ENCODE assay signal across 1 cellular context in the genomic region with DNA sequence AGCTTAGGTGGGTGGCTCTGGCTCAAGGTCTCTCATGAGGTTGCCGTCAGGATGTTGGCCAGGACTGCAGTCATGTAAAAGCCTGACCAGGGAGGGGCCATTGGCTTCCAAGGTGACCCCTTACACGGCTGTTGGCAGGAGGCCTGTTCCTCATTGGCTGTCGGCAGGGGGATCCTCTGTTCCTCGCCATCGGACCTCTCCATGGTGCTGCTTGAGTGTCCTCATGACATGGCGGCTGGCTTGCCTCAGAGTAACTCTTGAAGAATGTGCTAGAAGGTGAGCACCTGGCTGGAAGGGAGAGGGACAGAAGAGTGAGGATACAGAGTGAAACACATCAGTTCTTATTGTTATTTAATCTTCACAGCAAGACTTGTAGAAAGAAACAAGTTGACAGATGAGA.
TF ChIP-seq lines count a peak whose summit lies in the region.

No MANE protein-coding gene starts in this region.

TF ChIP-seq in HEK293, 187 proteins besides CTCF, POLR2A, EP300 and RAD21 (continued from another document):
- TF ChIP-seq, protein P1, sequence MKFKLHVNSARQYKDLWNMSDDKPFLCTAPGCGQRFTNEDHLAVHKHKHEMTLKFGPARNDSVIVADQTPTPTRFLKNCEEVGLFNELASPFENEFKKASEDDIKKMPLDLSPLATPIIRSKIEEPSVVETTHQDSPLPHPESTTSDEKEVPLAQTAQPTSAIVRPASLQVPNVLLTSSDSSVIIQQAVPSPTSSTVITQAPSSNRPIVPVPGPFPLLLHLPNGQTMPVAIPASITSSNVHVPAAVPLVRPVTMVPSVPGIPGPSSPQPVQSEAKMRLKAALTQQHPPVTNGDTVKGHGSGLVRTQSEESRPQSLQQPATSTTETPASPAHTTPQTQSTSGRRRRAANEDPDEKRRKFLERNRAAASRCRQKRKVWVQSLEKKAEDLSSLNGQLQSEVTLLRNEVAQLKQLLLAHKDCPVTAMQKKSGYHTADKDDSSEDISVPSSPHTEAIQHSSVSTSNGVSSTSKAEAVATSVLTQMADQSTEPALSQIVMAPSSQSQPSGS (tag by site-specific recombination; IDR thresholded peaks at IDR 0.05; ENCODE audit: low read depth), result no peak
- TF ChIP-seq ZNF843 (tag by site-specific recombination; IDR thresholded peaks at IDR 0.05), result no peak
- TF ChIP-seq KLF16 (tag by site-specific recombination; IDR thresholded peaks at IDR 0.05), result no peak
